Comparison of ENCODE assay signal across 23 cellular contexts in the genomic region with DNA sequence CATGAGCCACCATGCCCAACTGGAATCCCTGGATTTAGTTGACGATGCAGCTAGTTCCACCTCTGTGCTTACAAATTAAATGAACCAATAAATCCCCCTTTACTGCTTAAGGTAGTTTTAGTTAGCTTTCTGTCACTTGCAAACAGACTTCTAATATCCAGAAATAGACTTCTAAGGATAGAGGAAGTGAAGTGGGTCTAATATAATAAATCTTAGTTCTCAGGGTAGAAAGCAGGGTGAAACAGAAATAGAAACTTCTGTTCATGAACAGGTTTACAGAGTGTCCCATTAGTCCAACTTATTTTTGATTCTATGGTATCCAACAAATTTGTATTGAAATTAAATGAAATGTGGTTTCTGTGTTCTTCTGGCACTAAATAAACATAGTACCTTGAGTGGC.
"Had no signal": no experiment of that assay in that cellular context is flagged by ENCODE, and none has a peak within 500 bp of the region (broad histone marks: within the 10 kb centered on the region; RNA-seq: fewer than 3 reads in every experiment).

No MANE protein-coding gene starts in this region.

- DNase-seq: activated CD4-positive, alpha-beta memory T cell treated with anti-CD3 and anti-CD28 coated beads, Interleukin-2, amount 10 ng/mL, durations not matched to agents 7 days and 5 days; activated CD4-positive, alpha-beta T cell treated with anti-CD3 and anti-CD28 coated beads for 1 hour; activated CD4-positive, alpha-beta T cell treated with anti-CD3 and anti-CD28 coated beads, Interleukin-2, amount 10 ng/mL, durations not matched to agents 7 days and 5 days; activated gamma-delta T cell treated with Interleukin-2 at 50 U/mL for 16 hours; activated naive CD4-positive, alpha-beta T cell treated with anti-CD3 and anti-CD28 coated beads, Interleukin-2, amount 50 U/mL, for 16 hours; activated T-cell treated with anti-CD3 and anti-CD28 coated beads, Interleukin-2, amount 50 U/mL, for 4 hours; amniotic stem cell; brain microvascular endothelial cell; dorsolateral prefrontal cortex; effector memory CD8-positive, alpha-beta T cell; head of caudate nucleus; hippocampal formation; kidney; left colon; mammary epithelial cell; naive thymus-derived CD4-positive, alpha-beta T cell; ovary; right lobe of liver; stimulated activated CD4-positive, alpha-beta T cell treated with anti-CD3 and anti-CD28 coated beads, Interleukin-2, amount 100 ng/mL, for 48 hours; stimulated activated naive CD4-positive, alpha-beta T cell treated with Interleukin-2 at 50 U/mL for 16 hours; transverse colon had no signal

- H3K36me3 ChIP-seq: ovary had no signal

- H3K27me3 ChIP-seq: brain microvascular endothelial cell, dorsolateral prefrontal cortex, ovary, right lobe of liver, transverse colon had no signal

- H3K4me1 ChIP-seq: right lobe of liver, transverse colon had no signal

- H3K4me3 ChIP-seq: coronary artery, dorsolateral prefrontal cortex, ovary, right lobe of liver, transverse colon had no signal

- ATAC-seq: activated T-cell treated with anti-CD3 and anti-CD28 coated beads, Interleukin-2, amount 50 U/mL, for 4 hours; activated T-helper 17 cell treated with anti-CD3 and anti-CD28 coated beads, Interleukin-2, amount 50 U/mL, for 72 hours; effector memory CD8-positive, alpha-beta T cell; left colon; naive thymus-derived CD4-positive, alpha-beta T cell; right lobe of liver had no signal

- H3K9me3 ChIP-seq: ovary, right lobe of liver, transverse colon had no signal

- H3K27ac ChIP-seq: brain microvascular endothelial cell, coronary artery, dorsolateral prefrontal cortex, ovary, right lobe of liver, transverse colon had no signal
